ENCODE assay signal across 10 cellular contexts in the genomic region with DNA sequence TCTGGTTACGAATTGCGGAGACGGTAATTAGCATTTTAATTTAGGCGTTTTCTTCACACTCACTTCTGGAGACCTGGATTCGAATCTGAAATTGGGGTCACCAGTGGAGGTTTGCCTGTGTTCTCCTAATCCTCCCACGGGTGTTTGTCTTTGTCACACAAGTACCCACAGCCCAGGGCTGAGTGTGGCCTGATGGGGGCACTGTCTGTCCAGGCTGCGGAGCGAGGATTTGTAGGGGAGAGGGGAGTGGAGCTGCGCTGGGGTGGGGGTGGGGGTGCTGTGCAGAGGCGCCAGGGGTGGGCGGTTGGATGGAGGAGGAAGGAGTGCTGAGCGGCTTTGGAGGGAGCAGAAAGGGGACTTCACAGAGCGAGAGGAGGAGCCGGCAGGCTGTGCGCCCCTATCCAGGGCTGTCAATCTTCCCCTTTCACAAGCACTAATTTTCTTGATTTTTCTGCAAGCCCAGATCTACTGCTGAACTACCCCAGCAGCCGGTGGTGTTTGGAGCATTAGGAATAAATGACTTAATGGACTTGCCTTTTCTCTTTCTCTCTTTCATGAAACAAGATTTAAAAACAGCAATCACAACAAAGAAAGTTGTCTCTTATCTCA. TPM values are rescaled to one million over a fixed set of nuclear protein-coding genes. Genes with fewer than 3 reads are reported as not detected.
DNase-seq lines count a peak whose midpoint lies in the region; ATAC-seq and TF ChIP-seq lines count a peak whose summit lies in the region.
"Had no signal": no experiment of that assay in that cellular context is flagged by ENCODE, and none has a peak within 500 bp of the region (broad histone marks: within the 10 kb centered on the region; RNA-seq: fewer than 3 reads in every experiment).

No MANE protein-coding gene starts in this region.

- peak; percentile 54 for TF ChIP-seq CTCF in OCI-LY7 (conservative IDR thresholded peaks at IDR 0.05; ENCODE audit: low read length)
- TF ChIP-seq CTCF in fibroblast of villous mesenchyme (IDR thresholded peaks at IDR 0.05; ENCODE audit: insufficient read depth, low read depth, low read length) = peak; percentile 34
- TF ChIP-seq CTCF in upper lobe of right lung (IDR thresholded peaks at IDR 0.05) = peak; percentile 15

- H3K27ac ChIP-seq in OCI-LY7 (ENCODE audit: low read depth, low read length, poor library complexity, severe bottlenecking) (no peak overlapping the region), upper lobe of right lung (no peak overlapping the region)

- peak; percentile 12 for ATAC-seq in upper lobe of right lung
- ATAC-seq in HG03521 (IDR thresholded peaks at IDR 0.05; ENCODE audit: unreplicated experiment) = no peak

- BruUV-seq in OCI-LY7 (replicated peaks; lab: Mats Ljungman, UMichigan) = no TSS peak

- intact Hi-C loops in OCI-LY7 (cut with micrococcal nuclease; ENCODE audit: unreplicated experiment) (no loop called here), upper lobe of right lung (cut with DNase I) (no loop called here)

- no peaks in the 10 kb centered on the region for H4K20me1 ChIP-seq in OCI-LY7 (ENCODE audit: insufficient read depth, low read length)

- H2AFZ ChIP-seq in OCI-LY7 (ENCODE audit: low read length) = no peak overlapping the region

- H3K4me3 ChIP-seq in OCI-LY7 (ENCODE audit: low read depth, low read length, poor library complexity, severe bottlenecking) = no peak overlapping the region
- no peak overlapping the region for H3K4me3 ChIP-seq in fibroblast of villous mesenchyme (ENCODE audit: low read depth, low read length)
- no peak overlapping the region for H3K4me3 ChIP-seq in upper lobe of right lung

- CTCF ChIA-PET in OCI-LY7 (lab: Charles Lee; ENCODE audit: unreplicated experiment) = no interaction called here

- H3K36me3 ChIP-seq in OCI-LY7 (ENCODE audit: insufficient read depth, low read length) (no peaks in the 10 kb centered on the region), upper lobe of right lung (no peaks in the 10 kb centered on the region)

- H3K79me2 ChIP-seq in OCI-LY7 (ENCODE audit: insufficient read depth, low read depth, low read length) = no peaks in the 10 kb centered on the region

- H3K9me3 ChIP-seq in OCI-LY7 (ENCODE audit: low read length) = no peaks in the 10 kb centered on the region
- H3K9me3 ChIP-seq in upper lobe of right lung = no peaks in the 10 kb centered on the region

- peak; percentile 21 for DNase-seq in stimulated activated CD4-positive, alpha-beta T cell treated with anti-CD3 and anti-CD28 coated beads, Interleukin-15, amount 100 ng/mL, for 24 hours
- no peak for DNase-seq in stimulated activated CD4-positive, alpha-beta T cell treated with anti-CD3 and anti-CD28 coated beads, Interleukin-12 subunit alpha, Interleukin-12 subunit beta, amount 100 ng/mL, for 4 hours
- DNase-seq in OCI-LY7 (ENCODE audit: low spot score) (peak; percentile 7), fibroblast of villous mesenchyme (ENCODE audit: low read depth) (peak; percentile 5), upper lobe of right lung (no peak), foreskin melanocyte (no peak)
- DNase-seq in activated CD4-positive, CD25-positive, alpha-beta regulatory T cell treated with anti-CD3 and anti-CD28 coated beads, Interleukin-2, amount 50 U/mL, for 72 hours = no peak
- DNase-seq: activated naive CD8-positive, alpha-beta T cell treated with anti-CD3 and anti-CD28 coated beads, Interleukin-2, amount 10 ng/mL, durations not matched to agents 7 days and 5 days; stimulated activated CD4-positive, alpha-beta T cell treated with anti-CD3 and anti-CD28 coated beads, Interleukin-1b, Interleukin-23, amount 100 ng/mL, for 48 hours had no signal

- POLR2A ChIA-PET in OCI-LY7 (lab: Charles Lee) = no interaction called here

- H3K9me2 ChIP-seq in OCI-LY7 (ENCODE audit: insufficient read depth, low read length) = no peaks in the 10 kb centered on the region

- H3K4me1 ChIP-seq in OCI-LY7 (ENCODE audit: insufficient read depth, low read length, poor library complexity, severe bottlenecking) (no peaks in the 10 kb centered on the region), upper lobe of right lung (no peaks in the 10 kb centered on the region)

- H3K4me2 ChIP-seq in OCI-LY7 (ENCODE audit: low read length) = no peak overlapping the region

- peaks cover 80% of the 10 kb centered on the region for H3K27me3 ChIP-seq in upper lobe of right lung

RNA-seq across cellular contexts. Expression of gene TSPAN17, which starts 53.1 kb away (rescaled TPM):
- 9.3 and 10.3 TPM in 2 replicates for total RNA-seq in OCI-LY7 (2014; rRNA removed; shearing (Covaris generic))
- 18.4 and 23.3 TPM in 2 replicates for total RNA-seq in OCI-LY7 (2022)
- 34.5 and 38.0 TPM in 2 replicates for total RNA-seq in fibroblast of villous mesenchyme
- 31.8 TPM for total RNA-seq in upper lobe of right lung

Comparison
In these comparisons a context has a peak if more than half of its experiments do, and no peak if none do; other contexts are left out.
1. DNase-seq: peak in stimulated activated CD4-positive, alpha-beta T cell treated with anti-CD3 and anti-CD28 coated beads, Interleukin-15, amount 100 ng/mL, for 24 hours (single experiment), OCI-LY7 (single experiment) and fibroblast of villous mesenchyme (single experiment); none in stimulated activated CD4-positive, alpha-beta T cell treated with anti-CD3 and anti-CD28 coated beads, Interleukin-12 subunit alpha, Interleukin-12 subunit beta, amount 100 ng/mL, for 4 hours (single experiment), upper lobe of right lung (single experiment), activated CD4-positive, CD25-positive, alpha-beta regulatory T cell treated with anti-CD3 and anti-CD28 coated beads, Interleukin-2, amount 50 U/mL, for 72 hours (single experiment) and foreskin melanocyte (single experiment).
2. Peak in every context shown above with its lines, with median percentiles within 50 percentile points of each other: CTCF ChIP-seq.